ENCODE assay signal across 16 cellular contexts in genomic region chr14:52003324-52003723, GRCh38. TPM values are rescaled to one million over a fixed set of nuclear protein-coding genes. Genes with fewer than 3 reads are reported as not detected.
DNase-seq lines count a peak whose midpoint lies in the region; ATAC-seq and TF ChIP-seq lines count a peak whose summit lies in the region.
"Had no signal": no experiment of that assay in that cellular context is flagged by ENCODE, and none has a peak within 500 bp of the region (broad histone marks: within the 10 kb centered on the region; RNA-seq: fewer than 3 reads in every experiment).

No MANE protein-coding gene starts in this region.

- H3K9me3 ChIP-seq in esophagus squamous epithelium (no peaks in the 10 kb centered on the region), skeletal muscle satellite cell (replicated peaks; ENCODE audit: low read length) (no peaks in the 10 kb centered on the region)
- H3K9me3 ChIP-seq: ascending aorta, BE2C, gastrocnemius medialis, ovary had no signal

- DNase-seq in LNCaP clone FGC (ENCODE audit: low read depth) = peak; percentile 94
- no peak for DNase-seq in esophagus squamous epithelium (lab: John Stamatoyannopoulos, UW)
- peak; percentile 91 for DNase-seq in iris pigment epithelial cell (ENCODE audit: low read depth)
- DNase-seq in NCI-H2107 (lab: John Stamatoyannopoulos, UW) = no peak
- DNase-seq: activated effector memory CD4-positive, alpha-beta T cell treated with Interleukin-2 at 50 U/mL for 16 hours; BE2C; gastrocnemius medialis; NCI-H1092 treated with DMSO at 0.1 percent for 48 hours; NCI-H226; NK-92 treated with Interleukin-12 subunit alpha and Interleukin-12 subunit beta, amount 100 ng/mL, for 24 hours; ovary had no signal

- peak overlapping the region in 3 of 4 donors; percentile 64 to 66 (median 64) for H3K27ac ChIP-seq in esophagus squamous epithelium
- H3K27ac ChIP-seq: gastrocnemius medialis, ovary had no signal

- H3K4me2 ChIP-seq in skeletal muscle satellite cell (ENCODE audit: low read length) = peak overlapping the region; percentile 34

- no peak for TF ChIP-seq CTCF in LNCaP clone FGC (IDR thresholded peaks at IDR 0.05; ENCODE audit: control insufficient read depth, extremely low read depth, insufficient read depth)
- no peak for TF ChIP-seq CTCF in esophagus squamous epithelium (IDR thresholded peaks at IDR 0.05)

- no peaks in the 10 kb centered on the region for H3K27me3 ChIP-seq in esophagus squamous epithelium
- H3K27me3 ChIP-seq in skeletal muscle satellite cell (ENCODE audit: control insufficient read depth, insufficient read depth, low read length) = no peaks in the 10 kb centered on the region
- H3K27me3 ChIP-seq: ascending aorta, BE2C, gastrocnemius medialis, ovary had no signal

- intact Hi-C loops in esophagus squamous epithelium (cut with DNase I) = no loop called here

- ATAC-seq in HG02885 (IDR thresholded peaks at IDR 0.05; ENCODE audit: poor library complexity, unreplicated experiment) = no peak
- ATAC-seq in HG02759 (IDR thresholded peaks at IDR 0.05; ENCODE audit: unreplicated experiment) = no peak
- no peak for ATAC-seq in HG03159 (IDR thresholded peaks at IDR 0.05; ENCODE audit: unreplicated experiment)
- ATAC-seq: gastrocnemius medialis had no signal

- peaks cover 7 to 100% (median 11%) of the 10 kb centered on the region in 3 donors for H3K36me3 ChIP-seq in esophagus squamous epithelium
- H3K36me3 ChIP-seq in skeletal muscle satellite cell (ENCODE audit: insufficient read depth, low read length) = peaks cover 72% of the 10 kb centered on the region
- H3K36me3 ChIP-seq: ovary had no signal

- peak overlapping the region; percentile 18; the same call in 1 of the 2 replicates for H3K4me3 ChIP-seq in LNCaP clone FGC (ENCODE audit: low read depth, low read length)
- no peak overlapping the region for H3K4me3 ChIP-seq in esophagus squamous epithelium
- no peak overlapping the region for H3K4me3 ChIP-seq in skeletal muscle satellite cell (ENCODE audit: low read length)
- H3K4me3 ChIP-seq: ascending aorta, gastrocnemius medialis, ovary had no signal

- TF ChIP-seq POLR2A in esophagus squamous epithelium (IDR thresholded peaks at IDR 0.05) = no peak

- WGBS in esophagus squamous epithelium, 2 donors = 57 to 68% methylated on average over 3 of the region's 3 CpGs

- peaks cover 0 to 15% (median 3%) of the 10 kb centered on the region in 3 donors for H3K4me1 ChIP-seq in esophagus squamous epithelium
- peaks cover 54% of the 10 kb centered on the region for H3K4me1 ChIP-seq in skeletal muscle satellite cell (ENCODE audit: control insufficient read depth, insufficient read depth, low read length)
- H3K4me1 ChIP-seq: BE2C, gastrocnemius medialis had no signal

- H3K9ac ChIP-seq in skeletal muscle satellite cell (ENCODE audit: low read depth, low read length) = peak overlapping the region; percentile 30

RNA-seq across cellular contexts. Expression of gene RTRAF, which starts 14.0 kb away (rescaled TPM):
- 10 to 100 TPM; 20.2 to 58.7 (median 51.9) TPM for total RNA-seq in esophagus squamous epithelium
- 76.8 and 81.9 TPM in 2 replicates for total RNA-seq in skeletal muscle satellite cell (2012; rRNA removed)

Comparison
In these comparisons a context has a peak if more than half of its experiments do, and no peak if none do; other contexts are left out.
1. DNase-seq: peak in LNCaP clone FGC (single experiment) and iris pigment epithelial cell (single experiment); none in esophagus squamous epithelium (single experiment) and NCI-H2107 (single experiment).